Comparison of ENCODE assay signal across 20 cellular contexts in the genomic region with DNA sequence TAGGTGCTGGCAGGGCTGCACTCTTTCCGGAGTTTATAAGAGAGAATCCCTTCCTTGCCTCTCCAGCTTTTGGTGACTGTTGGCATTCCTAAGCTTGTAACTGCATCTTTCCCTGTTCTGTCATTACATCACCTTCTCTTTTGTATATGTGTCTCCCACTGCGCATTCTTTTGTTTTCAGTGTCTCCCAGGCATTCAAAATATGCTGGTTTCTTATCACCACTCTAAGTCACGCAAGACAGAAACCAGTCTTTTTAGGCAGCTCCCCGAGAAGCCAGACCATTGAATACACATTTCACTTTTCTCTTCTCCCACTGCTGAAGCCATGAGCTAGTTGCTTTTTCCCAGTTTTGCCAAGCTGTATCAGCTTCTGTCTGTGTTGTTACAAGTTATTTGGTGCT.
A peak's percentile ranks its signal among the peaks of the same experiment; 100 is the strongest.
DNase-seq lines count a peak whose midpoint lies in the region; ATAC-seq and TF ChIP-seq lines count a peak whose summit lies in the region.
"Had no signal": no experiment of that assay in that cellular context is flagged by ENCODE, and none has a peak within 500 bp of the region (broad histone marks: within the 10 kb centered on the region; RNA-seq: fewer than 3 reads in every experiment).

No MANE protein-coding gene starts in this region.

- H3K36me3 Mint-ChIP-seq in neural progenitor cell: no peaks in the 10 kb centered on the region
- no peaks in the 10 kb centered on the region for H3K36me3 Mint-ChIP-seq in activated naive CD4-positive, alpha-beta T cell treated with anti-CD3 and anti-CD28 coated beads for 36 hours (ENCODE audit: low read depth)

- H3K4me1 Mint-ChIP-seq in neural progenitor cell: peaks cover 8% of the 10 kb centered on the region
- H3K4me1 Mint-ChIP-seq in activated naive CD4-positive, alpha-beta T cell treated with anti-CD3 and anti-CD28 coated beads for 36 hours (ENCODE audit: low read depth): no peaks in the 10 kb centered on the region
- H3K4me1 Mint-ChIP-seq: memory B cell had no signal

- H3K27ac Mint-ChIP-seq in neural progenitor cell: peak overlapping the region; percentile 81
- no peak overlapping the region for H3K27ac Mint-ChIP-seq in activated naive CD4-positive, alpha-beta T cell treated with anti-CD3 and anti-CD28 coated beads for 36 hours
- H3K27ac Mint-ChIP-seq: memory B cell had no signal

- TF ChIP-seq CTCF in foreskin keratinocyte (conservative IDR thresholded peaks at IDR 0.05): no peak
- TF ChIP-seq CTCF in neural progenitor cell (IDR thresholded peaks at IDR 0.05): no peak

- H3K4me1 ChIP-seq in ES-I3 (ENCODE audit: insufficient read depth, low read length) (peaks cover 16% of the 10 kb centered on the region), SJSA1 (replicated peaks) (peaks cover 15% of the 10 kb centered on the region), foreskin keratinocyte (no peaks in the 10 kb centered on the region), neural progenitor cell (peaks cover 10% of the 10 kb centered on the region)
- H3K4me1 ChIP-seq: BLaER1 treated with 17β-estradiol and CSF1 and Interleukin-3, amounts not matched to agents 10 nM and 100 nM; uterus had no signal

- no peak overlapping the region for H3K4me3 Mint-ChIP-seq in neural progenitor cell
- no peak overlapping the region for H3K4me3 Mint-ChIP-seq in activated naive CD4-positive, alpha-beta T cell treated with anti-CD3 and anti-CD28 coated beads for 36 hours
- H3K4me3 Mint-ChIP-seq: memory B cell had no signal

- H3K79me2 ChIP-seq in neural progenitor cell (ENCODE audit: low read depth): no peaks in the 10 kb centered on the region

- ATAC-seq in foreskin keratinocyte (no peak), HG03108 (IDR thresholded peaks at IDR 0.05; ENCODE audit: unreplicated experiment) (no peak)
- ATAC-seq: Panc1 had no signal

- H3K4me3 ChIP-seq in SJSA1: no peak overlapping the region
- peak overlapping the region; percentile 27 for H3K4me3 ChIP-seq in neural progenitor cell
- H3K4me3 ChIP-seq: BLaER1 treated with 17β-estradiol and CSF1 and Interleukin-3, amounts not matched to agents 10 nM and 100 nM; skin epidermis; uterus had no signal

- H3K36me3 ChIP-seq in ES-I3 (ENCODE audit: insufficient read depth, low read length) (no peaks in the 10 kb centered on the region), SJSA1 (no peaks in the 10 kb centered on the region), neural progenitor cell (no peaks in the 10 kb centered on the region)
- H3K36me3 ChIP-seq: BLaER1 treated with 17β-estradiol and CSF1 and Interleukin-3, amounts not matched to agents 10 nM and 100 nM; uterus had no signal

- H3K27me3 Mint-ChIP-seq in neural progenitor cell (ENCODE audit: insufficient read depth, low read depth): peaks cover 2% of the 10 kb centered on the region
- no peaks in the 10 kb centered on the region for H3K27me3 Mint-ChIP-seq in activated naive CD4-positive, alpha-beta T cell treated with anti-CD3 and anti-CD28 coated beads for 36 hours (ENCODE audit: low read depth)
- H3K27me3 Mint-ChIP-seq: memory B cell had no signal

- peak overlapping the region; percentile 69 for H3K4me2 ChIP-seq in neural progenitor cell
- H3K4me2 ChIP-seq: BLaER1 treated with 17β-estradiol and CSF1 and Interleukin-3, amounts not matched to agents 10 nM and 100 nM had no signal

- CTCF ChIA-PET in activated naive CD4-positive, alpha-beta T cell treated with anti-CD3 and anti-CD28 coated beads for 36 hours (lab: Charles Lee): no interaction called here

- H2AFZ ChIP-seq in neural progenitor cell (replicated peaks): no peak overlapping the region

- peaks cover 22% of the 10 kb centered on the region for H3K9me3 Mint-ChIP-seq in neural progenitor cell
- H3K9me3 Mint-ChIP-seq in activated naive CD4-positive, alpha-beta T cell treated with anti-CD3 and anti-CD28 coated beads for 36 hours: peaks cover 5% of the 10 kb centered on the region

- H3K9me3 ChIP-seq in ES-I3 (ENCODE audit: control insufficient read depth, insufficient read depth, low read length) (no peaks in the 10 kb centered on the region; the same call in 1 of the 2 replicates), SJSA1 (replicated peaks) (no peaks in the 10 kb centered on the region), neural progenitor cell (ENCODE audit: low read depth) (peaks cover 4% of the 10 kb centered on the region)

- intact Hi-C loops in activated naive CD4-positive, alpha-beta T cell treated with anti-CD3 and anti-CD28 coated beads for 36 hours (cut with micrococcal nuclease): no loop called here

- DNase-seq in SJSA1 (ENCODE audit: low read depth in 1 of 2, low spot score in 2 of 2): peak; percentile 47 to 76
- DNase-seq in foreskin keratinocyte: peak; percentile 2 to 19
- DNase-seq in neural progenitor cell (ENCODE audit: low spot score): peak; percentile 79
- no peak for DNase-seq in NCI-H1105 treated with DMSO at 0.1 percent for 48 hours (lab: John Stamatoyannopoulos, UW)
- no peak for DNase-seq in activated naive CD4-positive, alpha-beta T cell treated with anti-CD3 and anti-CD28 coated beads for 36 hours
- no peak for DNase-seq in stimulated activated CD4-positive, alpha-beta T cell treated with anti-CD3 and anti-CD28 coated beads, Interleukin-2, amount 100 ng/mL, for 24 hours
- DNase-seq: activated effector memory CD4-positive, alpha-beta T cell treated with Interleukin-2 at 50 U/mL for 16 hours; aorta; NCI-H2029; NCI-H526 treated with DMSO at 0.1 percent for 48 hours; occipital lobe; stimulated activated naive CD4-positive, alpha-beta T cell treated with Interleukin-2 at 50 U/mL for 16 hours; uterus had no signal

- peaks cover 14% of the 10 kb centered on the region for H3F3A ChIP-seq in neural progenitor cell (ENCODE audit: low read depth)

- no peaks in the 10 kb centered on the region for H4K20me1 ChIP-seq in neural progenitor cell (ENCODE audit: low read depth)
- H4K20me1 ChIP-seq: BLaER1 treated with 17β-estradiol and CSF1 and Interleukin-3, amounts not matched to agents 10 nM and 100 nM had no signal

- H3K9ac ChIP-seq in ES-I3 (ENCODE audit: low read depth, low read length) (peak overlapping the region; percentile 32; the same call in 1 of the 2 replicates), neural progenitor cell (no peak overlapping the region)
- H3K9ac ChIP-seq: BLaER1 treated with 17β-estradiol and CSF1 and Interleukin-3, amounts not matched to agents 10 nM and 100 nM had no signal

- H3K27me3 ChIP-seq in SJSA1 (replicated peaks): no peaks in the 10 kb centered on the region
- H3K27me3 ChIP-seq in foreskin keratinocyte: no peaks in the 10 kb centered on the region
- no peaks in the 10 kb centered on the region for H3K27me3 ChIP-seq in neural progenitor cell
- H3K27me3 ChIP-seq: uterus had no signal

- H3K27ac ChIP-seq in SJSA1 (peak overlapping the region; percentile 99), foreskin keratinocyte (no peak overlapping the region), neural progenitor cell (peak overlapping the region; percentile 97)
- H3K27ac ChIP-seq: BLaER1 treated with 17β-estradiol and CSF1 and Interleukin-3, amounts not matched to agents 10 nM and 100 nM; HL-60; skin epidermis; uterus had no signal

Comparison
In these comparisons a context has a peak if more than half of its experiments do, and no peak if none do; other contexts are left out.
1. DNase-seq: peak in SJSA1 (2 of 2), foreskin keratinocyte (2 of 2) and neural progenitor cell (single experiment); none in NCI-H1105 treated with DMSO at 0.1 percent for 48 hours (single experiment), activated naive CD4-positive, alpha-beta T cell treated with anti-CD3 and anti-CD28 coated beads for 36 hours (single experiment) and stimulated activated CD4-positive, alpha-beta T cell treated with anti-CD3 and anti-CD28 coated beads, Interleukin-2, amount 100 ng/mL, for 24 hours (0 of 2).